In the genomic region with DNA sequence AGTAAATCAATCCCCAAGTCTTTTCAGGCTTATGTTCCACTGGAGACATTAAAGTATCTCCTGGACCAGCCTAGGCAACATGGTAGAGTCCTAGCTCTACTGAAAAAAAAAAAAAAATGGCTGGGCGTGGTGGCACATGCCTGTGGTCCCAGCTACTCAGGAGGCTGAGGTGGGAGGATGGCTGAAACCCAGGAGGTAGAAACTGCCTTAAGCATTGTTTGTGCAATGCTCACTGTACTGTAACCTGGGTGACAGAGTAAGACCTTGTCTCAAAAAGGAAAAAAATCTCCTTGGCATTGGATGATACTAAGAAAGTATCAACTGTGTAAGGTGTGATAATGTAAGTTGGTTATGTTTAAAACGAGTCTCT, we compare ENCODE assay signal across 26 cellular contexts. TPM values are rescaled to one million over a fixed set of nuclear protein-coding genes. Genes with fewer than 3 reads are reported as not detected.
"Had no signal": no experiment of that assay in that cellular context is flagged by ENCODE, and none has a peak within 500 bp of the region (broad histone marks: within the 10 kb centered on the region; RNA-seq: fewer than 3 reads in every experiment).

No MANE protein-coding gene starts in this region.

- H3K4me1 ChIP-seq: colonic mucosa, esophagus muscularis mucosa, psoas muscle, suprapubic skin, thyroid gland had no signal

- H3K27me3 ChIP-seq: colonic mucosa, suprapubic skin, thyroid gland had no signal

- H3K36me3 ChIP-seq: colonic mucosa, esophagus muscularis mucosa, neutrophil, suprapubic skin, thyroid gland had no signal

- H3K27ac ChIP-seq: colonic mucosa, esophagus muscularis mucosa, neutrophil, psoas muscle, suprapubic skin, thyroid gland had no signal

- H3K4me3 ChIP-seq: colonic mucosa, esophagus muscularis mucosa, mucosa of descending colon, psoas muscle, skin epidermis, suprapubic skin, thyroid gland had no signal

- H3K36me3 Mint-ChIP-seq: immature natural killer cell; naive thymus-derived CD8-positive, alpha-beta T cell; type B pancreatic cell had no signal

- H3K27ac Mint-ChIP-seq: endodermal cell; immature natural killer cell; naive thymus-derived CD8-positive, alpha-beta T cell; type B pancreatic cell had no signal

- H3K9me3 ChIP-seq: colonic mucosa, esophagus muscularis mucosa, mucosa of descending colon, neutrophil, psoas muscle, suprapubic skin, thyroid gland had no signal

- DNase-seq: cerebellar nuclear complex; colonic mucosa; effector CD4-positive, alpha-beta T cell; endodermal cell; foreskin fibroblast; immature natural killer cell; kidney; mucosa of descending colon; naive thymus-derived CD8-positive, alpha-beta T cell; psoas muscle; stimulated activated CD4-positive, alpha-beta T cell treated with anti-CD3 and anti-CD28 coated beads, Interleukin-2, amount 100 ng/mL, for 24 hours; stimulated activated naive CD4-positive, alpha-beta T cell treated with Interleukin-2 at 50 U/mL for 16 hours; thyroid gland had no signal

- ATAC-seq: mucosa of descending colon; naive thymus-derived CD8-positive, alpha-beta T cell; psoas muscle; sciatic nerve had no signal

- H3K9me3 Mint-ChIP-seq: immature natural killer cell, type B pancreatic cell had no signal

- H3K4me1 Mint-ChIP-seq: endodermal cell; immature natural killer cell; naive thymus-derived CD8-positive, alpha-beta T cell had no signal

- H3K4me3 Mint-ChIP-seq: endodermal cell; immature natural killer cell; naive thymus-derived CD8-positive, alpha-beta T cell; type B pancreatic cell had no signal

RNA-seq across cellular contexts. Expression of a gene that starts 8.8 kb away (rescaled TPM):
- total RNA-seq: colonic mucosa; dermis microvascular lymphatic vessel endothelial cell; endothelial cell of umbilical vein; esophagus muscularis mucosa; liver; lung microvascular endothelial cell; mesenteric fat pad; mucosa of descending colon; naive thymus-derived CD8-positive, alpha-beta T cell; osteoblast; psoas muscle had no signal
- polyA plus RNA-seq: endothelial cell of umbilical vein; immature natural killer cell; liver; naive thymus-derived CD8-positive, alpha-beta T cell; neural cell had no signal

RNA-seq across cellular contexts. Expression of a gene that starts 8.9 kb away (rescaled TPM):
- total RNA-seq: colonic mucosa; dermis microvascular lymphatic vessel endothelial cell; endodermal cell; endothelial cell of umbilical vein; liver; lung microvascular endothelial cell; mesenteric fat pad; mucosa of descending colon; naive thymus-derived CD8-positive, alpha-beta T cell; osteoblast; psoas muscle had no signal
- polyA plus RNA-seq: endothelial cell of umbilical vein; immature natural killer cell; liver; naive thymus-derived CD8-positive, alpha-beta T cell; neural cell; psoas muscle had no signal

RNA-seq across cellular contexts. Expression of a gene that starts 23.3 kb away (rescaled TPM):
- total RNA-seq: colonic mucosa; dermis microvascular lymphatic vessel endothelial cell; endothelial cell of umbilical vein; esophagus muscularis mucosa; liver; lung microvascular endothelial cell; mesenteric fat pad; mucosa of descending colon; naive thymus-derived CD8-positive, alpha-beta T cell; osteoblast; psoas muscle; thyroid gland had no signal
- polyA plus RNA-seq: immature natural killer cell; liver; naive thymus-derived CD8-positive, alpha-beta T cell; neural cell had no signal

RNA-seq across cellular contexts. Expression of a gene that starts 26.9 kb away (rescaled TPM):
- total RNA-seq: endothelial cell of umbilical vein; esophagus muscularis mucosa; liver; lung microvascular endothelial cell; mesenteric fat pad; naive thymus-derived CD8-positive, alpha-beta T cell; osteoblast; psoas muscle had no signal
- polyA plus RNA-seq: endothelial cell of umbilical vein; immature natural killer cell; naive thymus-derived CD8-positive, alpha-beta T cell had no signal

RNA-seq across cellular contexts. Expression of a gene that starts 33.8 kb away (rescaled TPM):
- total RNA-seq: dermis microvascular lymphatic vessel endothelial cell; endothelial cell of umbilical vein; esophagus muscularis mucosa; lung microvascular endothelial cell; mesenteric fat pad; naive thymus-derived CD8-positive, alpha-beta T cell; osteoblast had no signal
- polyA plus RNA-seq: endothelial cell of umbilical vein; immature natural killer cell; naive thymus-derived CD8-positive, alpha-beta T cell; neural cell had no signal
